Comparison of ENCODE assay signal across 1 cellular context in the genomic region with DNA sequence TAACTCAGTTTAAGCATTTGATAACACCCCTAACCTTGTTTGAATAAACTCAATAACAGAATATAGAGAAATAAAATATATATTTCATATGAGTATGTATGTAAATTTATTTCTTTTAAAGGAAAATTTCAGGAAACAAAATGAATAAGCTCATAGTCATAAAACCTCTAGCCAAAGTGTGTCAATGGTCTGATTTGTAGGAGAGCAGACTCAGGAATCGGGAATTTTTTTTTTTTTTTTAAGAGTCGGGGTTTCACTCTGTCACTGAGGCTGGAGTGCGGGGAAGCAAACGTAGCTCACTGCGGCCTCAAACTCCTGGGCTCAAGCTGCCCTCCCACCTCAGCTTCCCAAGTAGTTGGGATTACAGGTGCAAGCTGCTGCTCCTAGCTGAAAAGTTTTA.
TF ChIP-seq lines count a peak whose summit lies in the region.

No MANE protein-coding gene starts in this region.

TF ChIP-seq in IMR-90, 13 proteins besides CTCF, POLR2A, EP300 and RAD21 (continued from another document):
- TF ChIP-seq SMC3 (IDR thresholded peaks at IDR 0.05; ENCODE audit: low read depth, low read length): no peak
- TF ChIP-seq RCOR1 (IDR thresholded peaks at IDR 0.05; ENCODE audit: insufficient replicate concordance, low read length): no peak
- TF ChIP-seq, protein P1, sequence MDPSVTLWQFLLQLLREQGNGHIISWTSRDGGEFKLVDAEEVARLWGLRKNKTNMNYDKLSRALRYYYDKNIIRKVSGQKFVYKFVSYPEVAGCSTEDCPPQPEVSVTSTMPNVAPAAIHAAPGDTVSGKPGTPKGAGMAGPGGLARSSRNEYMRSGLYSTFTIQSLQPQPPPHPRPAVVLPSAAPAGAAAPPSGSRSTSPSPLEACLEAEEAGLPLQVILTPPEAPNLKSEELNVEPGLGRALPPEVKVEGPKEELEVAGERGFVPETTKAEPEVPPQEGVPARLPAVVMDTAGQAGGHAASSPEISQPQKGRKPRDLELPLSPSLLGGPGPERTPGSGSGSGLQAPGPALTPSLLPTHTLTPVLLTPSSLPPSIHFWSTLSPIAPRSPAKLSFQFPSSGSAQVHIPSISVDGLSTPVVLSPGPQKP (IDR thresholded peaks at IDR 0.05; ENCODE audit: borderline replicate concordance, low read depth, low read length): no peak
- TF ChIP-seq CEBPB (IDR thresholded peaks at IDR 0.05; ENCODE audit: low read depth, low read length): no peak
- TF ChIP-seq RFX5 (IDR thresholded peaks at IDR 0.05; ENCODE audit: low read depth, low read length): no peak
- TF ChIP-seq CHD1 (IDR thresholded peaks at IDR 0.05; ENCODE audit: low read depth, low read length): no peak
- TF ChIP-seq NFE2L2 (IDR thresholded peaks at IDR 0.05; ENCODE audit: low read depth, low read length): no peak
- TF ChIP-seq MAZ (IDR thresholded peaks at IDR 0.05; ENCODE audit: borderline replicate concordance, low read depth, low read length): no peak
